In genomic region chr2:222307138-222307756, GRCh38 we compare ENCODE assay signal across 1 cellular context.
TF ChIP-seq lines count a peak whose summit lies in the region.

No MANE protein-coding gene starts in this region.

TF ChIP-seq in IMR-90, 13 proteins besides CTCF, POLR2A, EP300 and RAD21 (continued from another document):
- no peak for TF ChIP-seq USF2 (IDR thresholded peaks at IDR 0.05; ENCODE audit: low read depth, low read length)
